In genomic region chr2:2655451-2655850, GRCh38 we compare ENCODE assay signal across 16 cellular contexts.
"Had no signal": no experiment of that assay in that cellular context is flagged by ENCODE, and none has a peak within 500 bp of the region (broad histone marks: within the 10 kb centered on the region; RNA-seq: fewer than 3 reads in every experiment).

No MANE protein-coding gene starts in this region.

- H3K4me1 ChIP-seq: lower lobe of right lung had no signal

- H3K4me3 Mint-ChIP-seq: activated T-helper 17 cell treated with anti-CD3 and anti-CD28 coated beads, Interleukin-2, amount 50 U/mL, for 72 hours; mesothelial cell of epicardium; stimulated activated naive B cell treated with anti-CD40 and anti-IgM and Interleukin-4, amounts not matched to agents 10 μg/mL and 1 μg/mL and 100 μg/mL, for 72 hours had no signal

- H3K4me1 Mint-ChIP-seq: activated T-helper 17 cell treated with anti-CD3 and anti-CD28 coated beads, Interleukin-2, amount 50 U/mL, for 72 hours; stimulated activated naive B cell treated with anti-CD40 and anti-IgM and Interleukin-4, amounts not matched to agents 10 μg/mL and 1 μg/mL and 100 μg/mL, for 72 hours had no signal

- H3K27ac ChIP-seq: gastrocnemius medialis, lower lobe of right lung, neutrophil, parathyroid adenoma, vagina had no signal

- ATAC-seq: activated T-helper 17 cell treated with anti-CD3 and anti-CD28 coated beads, Interleukin-2, amount 50 U/mL, for 72 hours; gastrocnemius medialis; lower lobe of right lung; stimulated activated naive B cell treated with anti-CD40 and anti-IgM and Interleukin-4, amounts not matched to agents 10 μg/mL and 1 μg/mL and 100 μg/mL, for 72 hours had no signal

- DNase-seq: activated CD4-positive, alpha-beta T cell treated with anti-CD3 and anti-CD28 coated beads for 1 hour; activated CD4-positive, alpha-beta T cell treated with anti-CD3 and anti-CD28 coated beads, Interleukin-2, amount 50 U/mL, for 4 hours; activated naive CD4-positive, alpha-beta T cell treated with Interleukin-2 at 50 U/mL for 16 hours; erythroblast; gastrocnemius medialis; heart left ventricle; lower lobe of right lung; stimulated activated CD4-positive, alpha-beta T cell treated with anti-CD3 and anti-CD28 coated beads, Interleukin-4, amount 100 ng/mL, for 1 hour; stimulated activated naive B cell treated with anti-CD40 and anti-IgM and Interleukin-4, amounts not matched to agents 10 μg/mL and 1 μg/mL and 100 μg/mL, for 72 hours; T1000 had no signal

- H3K9me3 ChIP-seq: gastrocnemius medialis, heart left ventricle, lower lobe of right lung, neutrophil, vagina had no signal

- H3K27me3 ChIP-seq: gastrocnemius medialis, tibial nerve, vagina had no signal

- H3K27ac Mint-ChIP-seq: activated T-helper 17 cell treated with anti-CD3 and anti-CD28 coated beads, Interleukin-2, amount 50 U/mL, for 72 hours; mesothelial cell of epicardium; stimulated activated naive B cell treated with anti-CD40 and anti-IgM and Interleukin-4, amounts not matched to agents 10 μg/mL and 1 μg/mL and 100 μg/mL, for 72 hours had no signal

- H3K36me3 Mint-ChIP-seq: mesothelial cell of epicardium had no signal

- H3K4me3 ChIP-seq: heart left ventricle, lower lobe of right lung, vagina had no signal

- H3K36me3 ChIP-seq: gastrocnemius medialis, heart left ventricle, lower lobe of right lung, neutrophil, tibial nerve, vagina had no signal
